21 cellular contexts compared by ENCODE assay signal in the genomic region with DNA sequence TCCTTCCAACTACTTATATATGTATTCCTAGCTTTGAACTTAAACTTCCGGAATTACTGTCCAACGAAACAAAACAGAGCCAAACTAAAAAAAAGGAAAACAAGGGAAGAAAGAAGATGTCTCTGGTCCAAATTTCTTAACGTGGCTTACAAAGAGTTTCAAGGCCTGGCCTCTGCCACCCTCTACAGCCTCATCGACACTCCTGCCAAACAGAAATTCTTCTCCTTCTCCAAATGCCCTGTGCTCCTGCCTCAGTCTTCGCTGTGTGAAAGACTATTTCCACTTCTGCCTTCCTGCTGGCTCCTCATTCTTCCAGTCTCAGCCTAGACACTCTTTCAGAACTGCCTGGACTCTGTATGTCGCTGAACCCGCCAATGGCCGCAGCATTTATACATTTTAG.
"Had no signal": no experiment of that assay in that cellular context is flagged by ENCODE, and none has a peak within 500 bp of the region (broad histone marks: within the 10 kb centered on the region; RNA-seq: fewer than 3 reads in every experiment).

No MANE protein-coding gene starts in this region.

- H3K27me3 ChIP-seq: colonic mucosa, neutrophil, right atrium auricular region, transverse colon, vagina had no signal

- H3K4me1 ChIP-seq: colonic mucosa, lower lobe of right lung, right atrium auricular region, transverse colon, vagina had no signal

- H3K4me3 ChIP-seq: colonic mucosa, lower lobe of right lung, right atrium auricular region, skin epidermis, transverse colon, vagina had no signal

- H3K36me3 ChIP-seq: colonic mucosa, lower lobe of right lung, neutrophil, right atrium auricular region, transverse colon, vagina had no signal

- DNase-seq: activated CD4-positive, alpha-beta T cell treated with anti-CD3 and anti-CD28 coated beads for 1 hour; activated CD4-positive, alpha-beta T cell treated with anti-CD3 and anti-CD28 coated beads, Interleukin-2, amount 50 U/mL, for 4 hours; activated naive CD4-positive, alpha-beta T cell treated with anti-CD3 and anti-CD28 coated beads, Interleukin-2, amount 50 U/mL, for 16 hours; activated T-cell treated with anti-CD3 and anti-CD28 coated beads for 4 hours; colonic mucosa; effector CD4-positive, alpha-beta T cell; immature natural killer cell; lower lobe of right lung; naive B cell; stimulated activated CD4-positive, alpha-beta T cell treated with anti-CD3 and anti-CD28 coated beads, Interleukin-15, amount 100 ng/mL, for 24 hours; stimulated activated CD4-positive, alpha-beta T cell treated with anti-CD3 and anti-CD28 coated beads, Interleukin-4, amount 100 ng/mL, for 24 hours; stimulated activated naive CD4-positive, alpha-beta T cell; T-helper 1 cell; transverse colon had no signal

- H3K9me3 ChIP-seq: colonic mucosa, lower lobe of right lung, neutrophil, right atrium auricular region, transverse colon, vagina had no signal

- FAIRE-seq: astrocyte, frontal cortex had no signal

- H3K27ac ChIP-seq: colonic mucosa, lower lobe of right lung, neutrophil, right atrium auricular region, skin epidermis, transverse colon, vagina, VCaP had no signal
